ENCODE assay signal across 24 cellular contexts in genomic region chr12:25556136-25556535, GRCh38. TPM values are rescaled to one million over a fixed set of nuclear protein-coding genes. Genes with fewer than 3 reads are reported as not detected.
"Had no signal": no experiment of that assay in that cellular context is flagged by ENCODE, and none has a peak within 500 bp of the region (broad histone marks: within the 10 kb centered on the region; RNA-seq: fewer than 3 reads in every experiment).

No MANE protein-coding gene starts in this region.

- FAIRE-seq: astrocyte, RCC 7860, TTC549 had no signal

- H3K9me3 ChIP-seq: MG63 had no signal

- DNase-seq: activated CD4-positive, alpha-beta T cell treated with anti-CD3 and anti-CD28 coated beads, Interleukin-2, amount 50 U/mL, for 1 hour; activated CD4-positive, CD25-positive, alpha-beta regulatory T cell; activated CD8-positive, alpha-beta memory T cell treated with anti-CD3 and anti-CD28 coated beads, Interleukin-2, amount 50 U/mL, for 4 hours; activated CD8-positive, alpha-beta T cell treated with anti-CD3 and anti-CD28 coated beads for 36 hours; activated naive CD4-positive, alpha-beta T cell treated with anti-CD3 and anti-CD28 coated beads, Interleukin-2, amount 50 U/mL, for 16 hours; activated naive CD8-positive, alpha-beta T cell treated with anti-CD3 and anti-CD28 coated beads, Interleukin-2, amount 10 ng/mL, durations not matched to agents 7 days and 5 days; activated T-cell treated with anti-CD3 and anti-CD28 coated beads, Interleukin-2, amount 50 U/mL, for 72 hours; cortex of kidney; MG63; NCI-H1092 treated with DMSO at 0.1 percent for 48 hours; NCI-H1417 treated with DMSO at 0.1 percent for 48 hours; NCI-H1694; NCI-H2029; NCI-H2107; NCI-H510A treated with DMSO at 0.1 percent for 48 hours; NCI-H69; SHP77; T-helper 17 cell; T-helper 9 cell had no signal

- H3K27ac ChIP-seq: VCaP had no signal

- H3K36me3 ChIP-seq: MG63 had no signal

- H3K4me3 ChIP-seq: MG63 had no signal

- ATAC-seq: activated CD8-positive, alpha-beta T cell treated with anti-CD3 and anti-CD28 coated beads for 36 hours; activated T-cell treated with anti-CD3 and anti-CD28 coated beads, Interleukin-2, amount 50 U/mL, for 72 hours; T-helper 17 cell had no signal

- H3K27me3 ChIP-seq: MG63 had no signal

RNA-seq across cellular contexts. Expression of gene LMNTD1, which starts 3.1 kb away (rescaled TPM):
- total RNA-seq: activated CD8-positive, alpha-beta T cell treated with anti-CD3 and anti-CD28 coated beads for 36 hours; activated naive CD8-positive, alpha-beta T cell treated with anti-CD3 and anti-CD28 coated beads, Interleukin-2, amount 10 ng/mL, durations not matched to agents 7 days and 5 days; activated T-cell treated with anti-CD3 and anti-CD28 coated beads, Interleukin-2, amount 50 U/mL, for 72 hours; astrocyte; T-helper 17 cell had no signal
- polyA plus RNA-seq: IgD-negative memory B cell had no signal
